22 cellular contexts compared by ENCODE assay signal in genomic region chr10:126006906-126007305, GRCh38.
DNase-seq lines count a peak whose midpoint lies in the region; ATAC-seq, FAIRE-seq and TF ChIP-seq lines count a peak whose summit lies in the region.
"Had no signal": no experiment of that assay in that cellular context is flagged by ENCODE, and none has a peak within 500 bp of the region (broad histone marks: within the 10 kb centered on the region; RNA-seq: fewer than 3 reads in every experiment).

No MANE protein-coding gene starts in this region.

- H3K36me3 ChIP-seq in bronchial epithelial cell (ENCODE audit: control insufficient read depth, insufficient read depth, low read length) (no peaks in the 10 kb centered on the region), H7 (replicated peaks; ENCODE audit: control insufficient read depth, insufficient read depth, low read length) (no peaks in the 10 kb centered on the region)
- H3K36me3 ChIP-seq: BE2C had no signal

- H3K27me3 ChIP-seq in bronchial epithelial cell (ENCODE audit: control insufficient read depth, insufficient read depth, low read length), result no peaks in the 10 kb centered on the region
- H3K27me3 ChIP-seq in H7 (ENCODE audit: control insufficient read depth, insufficient read depth, low read length), result no peaks in the 10 kb centered on the region
- H3K27me3 ChIP-seq: BE2C had no signal

- H3K4me3 ChIP-seq in bronchial epithelial cell (ENCODE audit: low read depth, low read length) (no peak overlapping the region), H7 (ENCODE audit: insufficient read depth, low read depth, low read length) (no peak overlapping the region)

- no peak for TF ChIP-seq CTCF in bronchial epithelial cell (IDR thresholded peaks at IDR 0.05; ENCODE audit: insufficient read depth, low read length, severe bottlenecking)

- no peak for FAIRE-seq in bronchial epithelial cell (lab: Jason Lieb, UNC)
- FAIRE-seq: H54 had no signal

- DNase-seq in DMS79 (lab: John Stamatoyannopoulos, UW) (peak; percentile 16), DMS79 treated with DMSO at 0.1 percent for 48 hours (lab: John Stamatoyannopoulos, UW) (no peak), COLO668 (lab: John Stamatoyannopoulos, UW; ENCODE audit: unreplicated experiment) (peak; percentile 65), NCI-H2171 (lab: John Stamatoyannopoulos, UW) (peak; percentile 15), bronchial epithelial cell (ENCODE audit: low read depth) (peak; percentile 46), H7 (no peak)
- no peak for DNase-seq in activated naive CD4-positive, alpha-beta T cell (lab: John Stamatoyannopoulos, UW)
- DNase-seq: 8988T; ACHN; BE2C; Calu3; CD8-positive, alpha-beta memory T cell; DND-41; NCI-H1048; NCI-H1417 treated with DMSO at 0.1 percent for 48 hours; NCI-H187 treated with DMSO at 0.1 percent for 48 hours; NCI-H226; NCI-H526; T-helper 17 cell had no signal

- ATAC-seq in GM21528 (IDR thresholded peaks at IDR 0.05; ENCODE audit: low FRiP score, unreplicated experiment), result no peak
- ATAC-seq: SK-N-SH treated with all-trans-retinoic acid at 6 μM for 48 hours, T-helper 17 cell had no signal

Comparison
In these comparisons a context has a peak if more than half of its experiments do, and no peak if none do; other contexts are left out.
1. DNase-seq: peak in DMS79 (single experiment), COLO668 (single experiment), NCI-H2171 (single experiment) and bronchial epithelial cell (single experiment); none in DMS79 treated with DMSO at 0.1 percent for 48 hours (single experiment), H7 (single experiment) and activated naive CD4-positive, alpha-beta T cell (0 of 4).